Comparison of ENCODE assay signal across 16 cellular contexts in genomic region chr2:9288681-9289338, GRCh38.
DNase-seq lines count a peak whose midpoint lies in the region; ATAC-seq, FAIRE-seq and TF ChIP-seq lines count a peak whose summit lies in the region.
"Had no signal": no experiment of that assay in that cellular context is flagged by ENCODE, and none has a peak within 500 bp of the region (broad histone marks: within the 10 kb centered on the region; RNA-seq: fewer than 3 reads in every experiment).

No MANE protein-coding gene starts in this region.

- CTCF ChIA-PET in AG04450 (lab: Charles Lee), result interaction anchor here (0.8 to 1.1 kb wide), 4 partner anchors 9 to 83 kb away, joined by 3 to 4 read pairs (median 3); no protein-coding TSS in a partner anchor

- H3K4me1 ChIP-seq in HUES48 (ENCODE audit: control insufficient read depth, insufficient read depth, low read length), result peaks cover 19% of the 10 kb centered on the region
- peaks cover 41% of the 10 kb centered on the region for H3K4me1 ChIP-seq in astrocyte (ENCODE audit: insufficient read depth, low read length)
- H3K4me1 ChIP-seq: uterus had no signal

- H3K9ac ChIP-seq in HUES48 (ENCODE audit: low read depth, low read length) (no peak overlapping the region), astrocyte (ENCODE audit: low read length) (peak overlapping the region; percentile 72)

- TF ChIP-seq CTCF in AG04450 (IDR thresholded peaks at IDR 0.05; ENCODE audit: low read depth, low read length) (no peak), astrocyte (IDR thresholded peaks at IDR 0.05; ENCODE audit: insufficient read depth, low read depth, low read length) (no peak)

- peak overlapping the region; percentile 74 for H3K4me2 ChIP-seq in astrocyte (ENCODE audit: low read length)

- H3K36me3 Mint-ChIP-seq in astrocyte (ENCODE audit: low read depth, unreplicated experiment), result peaks cover 11% of the 10 kb centered on the region
- no peaks in the 10 kb centered on the region for H3K36me3 Mint-ChIP-seq in effector memory CD8-positive, alpha-beta T cell (ENCODE audit: insufficient read depth)
- H3K36me3 Mint-ChIP-seq: stimulated activated effector memory CD8-positive, alpha-beta T cell treated with anti-CD3 and anti-CD28 coated beads, Interleukin-12 subunit alpha, Interleukin-12 subunit beta, amount 100 ng/mL, for 72 hours had no signal

- no peak overlapping the region for H2AFZ ChIP-seq in astrocyte (ENCODE audit: low read depth, low read length)

- no peaks in the 10 kb centered on the region for H3K27me3 Mint-ChIP-seq in astrocyte (ENCODE audit: low read depth, unreplicated experiment)
- peaks cover 44 to 89% of the 10 kb centered on the region in 2 donors for H3K27me3 Mint-ChIP-seq in effector memory CD8-positive, alpha-beta T cell

- FAIRE-seq in astrocyte (lab: Jason Lieb, UNC) (no peak), frontal cortex (lab: Jason Lieb, UNC) (no peak)

- H3K4me1 Mint-ChIP-seq in astrocyte (ENCODE audit: low read depth, unreplicated experiment), result peaks cover 51% of the 10 kb centered on the region
- no peaks in the 10 kb centered on the region for H3K4me1 Mint-ChIP-seq in effector memory CD8-positive, alpha-beta T cell (ENCODE audit: low read depth in 2 of 2)
- H3K4me1 Mint-ChIP-seq: activated CD4-positive, alpha-beta memory T cell treated with anti-CD3 and anti-CD28 coated beads, Interleukin-2, amount 10 ng/mL, durations not matched to agents 7 days and 5 days; stimulated activated effector memory CD8-positive, alpha-beta T cell treated with anti-CD3 and anti-CD28 coated beads, Interleukin-12 subunit alpha, Interleukin-12 subunit beta, amount 100 ng/mL, for 72 hours had no signal

- no peak overlapping the region for H3K4me3 Mint-ChIP-seq in astrocyte (ENCODE audit: unreplicated experiment)
- no peak overlapping the region for H3K4me3 Mint-ChIP-seq in effector memory CD8-positive, alpha-beta T cell
- H3K4me3 Mint-ChIP-seq: activated CD4-positive, alpha-beta memory T cell treated with anti-CD3 and anti-CD28 coated beads, Interleukin-2, amount 10 ng/mL, durations not matched to agents 7 days and 5 days; stimulated activated effector memory CD8-positive, alpha-beta T cell treated with anti-CD3 and anti-CD28 coated beads, Interleukin-12 subunit alpha, Interleukin-12 subunit beta, amount 100 ng/mL, for 72 hours had no signal

- peaks cover 3% of the 10 kb centered on the region for H3K9me3 Mint-ChIP-seq in astrocyte (ENCODE audit: unreplicated experiment)
- H3K9me3 Mint-ChIP-seq in effector memory CD8-positive, alpha-beta T cell, result no peaks in the 10 kb centered on the region
- H3K9me3 Mint-ChIP-seq: activated CD4-positive, alpha-beta memory T cell treated with anti-CD3 and anti-CD28 coated beads, Interleukin-2, amount 10 ng/mL, durations not matched to agents 7 days and 5 days; stimulated activated effector memory CD8-positive, alpha-beta T cell treated with anti-CD3 and anti-CD28 coated beads, Interleukin-12 subunit alpha, Interleukin-12 subunit beta, amount 100 ng/mL, for 72 hours had no signal

- H3K36me3 ChIP-seq in HUES48 (ENCODE audit: control insufficient read depth, insufficient read depth, low read length) (no peaks in the 10 kb centered on the region), astrocyte (ENCODE audit: insufficient read depth, low read length) (peaks cover 7% of the 10 kb centered on the region)
- H3K36me3 ChIP-seq: uterus had no signal

- ATAC-seq in effector memory CD8-positive, alpha-beta T cell (replicated peaks), result no peak
- ATAC-seq: esophagus mucosa; stimulated activated effector memory CD8-positive, alpha-beta T cell treated with anti-CD3 and anti-CD28 coated beads, Interleukin-12 subunit alpha, Interleukin-12 subunit beta, amount 100 ng/mL, for 72 hours had no signal

- POLR2A ChIA-PET in AG04450 (lab: Yijun Ruan, JAX), result interaction anchor here (1.0 to 1.5 kb wide), 4 partner anchors 8 to 110 kb away, joined by 3 to 7 read pairs (median 4); no protein-coding TSS in a partner anchor

- peaks cover 11% of the 10 kb centered on the region for H4K20me1 ChIP-seq in astrocyte (ENCODE audit: insufficient read depth, low read length)

- H3K27me3 ChIP-seq in AG04450 (ENCODE audit: control insufficient read depth, insufficient read depth, low read length) (no peaks in the 10 kb centered on the region), HUES48 (ENCODE audit: control insufficient read depth, insufficient read depth, low read length) (no peaks in the 10 kb centered on the region), astrocyte (ENCODE audit: insufficient read depth, low read length) (no peaks in the 10 kb centered on the region)
- H3K27me3 ChIP-seq: uterus had no signal

- H3K27ac Mint-ChIP-seq in astrocyte (ENCODE audit: unreplicated experiment), result peak overlapping the region; percentile 98
- no peak overlapping the region for H3K27ac Mint-ChIP-seq in effector memory CD8-positive, alpha-beta T cell
- H3K27ac Mint-ChIP-seq: activated CD4-positive, alpha-beta memory T cell treated with anti-CD3 and anti-CD28 coated beads, Interleukin-2, amount 10 ng/mL, durations not matched to agents 7 days and 5 days; stimulated activated effector memory CD8-positive, alpha-beta T cell treated with anti-CD3 and anti-CD28 coated beads, Interleukin-12 subunit alpha, Interleukin-12 subunit beta, amount 100 ng/mL, for 72 hours had no signal

- H3K27ac ChIP-seq in AG04450 (ENCODE audit: low read depth, low read length) (peak overlapping the region; percentile 94), HUES48 (ENCODE audit: low read depth, low read length) (peak overlapping the region; percentile 52), astrocyte (ENCODE audit: low read depth, low read length) (peak overlapping the region; percentile 93)
- H3K27ac ChIP-seq: uterus had no signal

- H3K4me3 ChIP-seq in AG04450 (ENCODE audit: low read depth, low read length) (no peak overlapping the region), HUES48 (ENCODE audit: low read depth, low read length) (peak overlapping the region; percentile 19; the same call in 1 of the 2 replicates), astrocyte (ENCODE audit: insufficient read depth, low read depth, low read length) (peak overlapping the region; percentile 22)
- H3K4me3 ChIP-seq: uterus had no signal

- DNase-seq in AG04450 (ENCODE audit: low read depth, low spot score) (no peak), astrocyte (ENCODE audit: low read depth) (peak; percentile 64), iPS DF 19.7 (ENCODE audit: low read depth, low spot score) (peak; percentile 30), frontal cortex (ENCODE audit: low spot score in 2 of 2) (no peak), 8988T (no peak)
- no peak for DNase-seq in effector memory CD8-positive, alpha-beta T cell
- DNase-seq in central memory CD4-positive, alpha-beta T cell, result no peak
- DNase-seq: activated CD4-positive, alpha-beta memory T cell treated with anti-CD3 and anti-CD28 coated beads, Interleukin-2, amount 10 ng/mL, durations not matched to agents 7 days and 5 days; activated gamma-delta T cell; NCI-H1417 treated with DMSO at 0.1 percent for 48 hours; NCI-H524; stimulated activated CD4-positive, alpha-beta T cell treated with anti-CD3 and anti-CD28 coated beads, Interleukin-2, amount 100 ng/mL, for 48 hours; uterus had no signal

- peaks cover 59% of the 10 kb centered on the region for H3K79me2 ChIP-seq in astrocyte (ENCODE audit: insufficient read depth, low read length)

- no peaks in the 10 kb centered on the region for H3K9me3 ChIP-seq in AG04450 (ENCODE audit: control insufficient read depth, insufficient read depth, low read length)
- no peaks in the 10 kb centered on the region for H3K9me3 ChIP-seq in HUES48 (ENCODE audit: control insufficient read depth, insufficient read depth, low read length)
- H3K9me3 ChIP-seq in astrocyte (ENCODE audit: insufficient read depth, low read depth, low read length), result no peaks in the 10 kb centered on the region
- H3K9me3 ChIP-seq: uterus had no signal

Comparison
In these comparisons a context has a peak if more than half of its experiments do, and no peak if none do; other contexts are left out.
1. DNase-seq: peak in astrocyte (single experiment) and iPS DF 19.7 (single experiment); none in AG04450 (single experiment), frontal cortex (0 of 2), effector memory CD8-positive, alpha-beta T cell (0 of 3), 8988T (single experiment) and central memory CD4-positive, alpha-beta T cell (single experiment).
2. Peak in every context shown above with its lines, with median percentiles within 50 percentile points of each other: H3K27ac ChIP-seq.